In the genomic region with DNA sequence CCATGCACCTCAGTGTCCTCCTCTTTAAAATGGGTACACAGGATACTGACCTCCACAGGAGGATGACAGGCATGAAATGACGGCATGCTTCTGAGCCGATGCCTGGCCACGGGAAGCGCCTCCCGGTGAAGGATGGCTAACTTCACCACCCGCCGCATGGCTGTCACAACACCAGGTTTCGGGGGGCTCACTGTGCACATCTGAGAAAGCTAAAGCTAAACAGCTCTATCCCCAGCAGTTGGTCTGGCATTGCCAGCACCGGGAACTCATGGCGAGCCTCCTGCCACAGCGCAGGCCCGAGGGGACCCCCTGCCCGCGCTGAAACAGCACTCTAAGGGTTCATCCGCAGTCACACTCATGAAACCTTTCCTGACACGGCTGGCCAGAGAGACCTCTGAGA, we compare ENCODE assay signal across 20 cellular contexts. TPM values are rescaled to one million over a fixed set of nuclear protein-coding genes. Genes with fewer than 3 reads are reported as not detected.
DNase-seq lines count a peak whose midpoint lies in the region; ATAC-seq, FAIRE-seq and TF ChIP-seq lines count a peak whose summit lies in the region.
"Had no signal": no experiment of that assay in that cellular context is flagged by ENCODE, and none has a peak within 500 bp of the region (broad histone marks: within the 10 kb centered on the region; RNA-seq: fewer than 3 reads in every experiment).

No MANE protein-coding gene starts in this region.

- FAIRE-seq in D721Med (lab: Jason Lieb, UNC), result no peak
- FAIRE-seq: G401.6, GM12878 had no signal

- TF ChIP-seq CTCF in WTC11 (IDR thresholded peaks at IDR 0.05), result no peak
- TF ChIP-seq CTCF in D721Med (IDR thresholded peaks at IDR 0.05; ENCODE audit: insufficient read depth, missing control alignments), result no peak

- ATAC-seq in Right ventricle myocardium inferior, result no peak
- ATAC-seq in Right ventricle myocardium superior (ENCODE audit: poor library complexity), result no peak
- no peak for ATAC-seq in WTC11
- no peak for ATAC-seq in GM19351 (IDR thresholded peaks at IDR 0.05; ENCODE audit: unreplicated experiment)
- ATAC-seq in activated naive CD4-positive, alpha-beta T cell treated with anti-CD3 and anti-CD28 coated beads, Interleukin-2, amount 50 U/mL, for 72 hours, result no peak
- ATAC-seq: GM12878, PC-3 had no signal

- intact Hi-C loops in Right ventricle myocardium inferior (cut with DNase I) (loop anchor here (5.0 kb wide), 1 partner anchor 464 kb away; no protein-coding TSS in a partner anchor), Right ventricle myocardium superior (cut with DNase I) (loop anchor here (5.0 kb wide), 1 partner anchor 464 kb away; no protein-coding TSS in a partner anchor), posterior vena cava (cut with DNase I) (no loop called here)

- CTCF ChIA-PET in WTC11 (lab: Charles Lee), result interaction anchor here (0.6 to 3.9 kb wide), 5 partner anchors 10 to 266 kb away, joined by 3 to 19 read pairs (median 5); no protein-coding TSS in a partner anchor

- no peak overlapping the region for H3K27ac Mint-ChIP-seq in WTC11
- H3K27ac Mint-ChIP-seq in activated naive CD4-positive, alpha-beta T cell treated with anti-CD3 and anti-CD28 coated beads, Interleukin-2, amount 50 U/mL, for 72 hours, result no peak overlapping the region

- no peaks in the 10 kb centered on the region for H3K27me3 Mint-ChIP-seq in WTC11 (ENCODE audit: low read depth)
- H3K27me3 Mint-ChIP-seq: CD4-positive, alpha-beta T cell had no signal

- H3K9me3 Mint-ChIP-seq in WTC11, result 0 out of 2 replicates have a peak, but pooled peaks cover 3% of the 10 kb centered on the region
- H3K9me3 Mint-ChIP-seq in activated naive CD4-positive, alpha-beta T cell treated with anti-CD3 and anti-CD28 coated beads, Interleukin-2, amount 50 U/mL, for 72 hours, result no peaks in the 10 kb centered on the region
- H3K9me3 Mint-ChIP-seq: CD4-positive, alpha-beta T cell had no signal

- peaks cover 13% of the 10 kb centered on the region for H3K4me1 Mint-ChIP-seq in WTC11

- POLR2A ChIA-PET in WTC11 (lab: Charles Lee), result no interaction called here

- peaks cover 17% of the 10 kb centered on the region for H3K36me3 Mint-ChIP-seq in WTC11
- H3K36me3 Mint-ChIP-seq in activated naive CD4-positive, alpha-beta T cell treated with anti-CD3 and anti-CD28 coated beads, Interleukin-2, amount 50 U/mL, for 72 hours, result peaks cover 0 to 18% of the 10 kb centered on the region in 2 donors

- DNase-seq in Right ventricle myocardium inferior (ENCODE audit: missing footprints), result peak; percentile 68
- DNase-seq in Right ventricle myocardium superior, result no peak
- DNase-seq in WTC11 (ENCODE audit: low spot score), result peak; percentile 5
- DNase-seq in posterior vena cava (ENCODE audit: low spot score), result peak; percentile 58
- no peak for DNase-seq in D721Med (ENCODE audit: insufficient read length, low spot score)
- DNase-seq in activated naive CD4-positive, alpha-beta T cell treated with anti-CD3 and anti-CD28 coated beads, Interleukin-2, amount 50 U/mL, for 72 hours (ENCODE audit: low spot score in 2 of 2), result no peak
- DNase-seq: 8988T, ACHN, DMS53, GOT3, HCEC 1CT, NCI-H2029, NCI-H446, NCI-H524 treated with DMSO at 0.1 percent for 48 hours, NCI-H774, PC-3 had no signal

- H3K4me3 Mint-ChIP-seq in WTC11, result no peak overlapping the region
- H3K4me3 Mint-ChIP-seq: CD4-positive, alpha-beta T cell had no signal

TF ChIP-seq in WTC11, 78 proteins besides CTCF, POLR2A, EP300 and RAD21:
- TF ChIP-seq HMGA2 (CRISPR knock-in tag; IDR thresholded peaks at IDR 0.05) (no peak), TEAD1 (CRISPR knock-in tag; IDR thresholded peaks at IDR 0.05) (no peak), ZNF219 (CRISPR knock-in tag; IDR thresholded peaks at IDR 0.05; ENCODE audit: borderline replicate concordance) (no peak)
- TF ChIP-seq, protein P1, sequence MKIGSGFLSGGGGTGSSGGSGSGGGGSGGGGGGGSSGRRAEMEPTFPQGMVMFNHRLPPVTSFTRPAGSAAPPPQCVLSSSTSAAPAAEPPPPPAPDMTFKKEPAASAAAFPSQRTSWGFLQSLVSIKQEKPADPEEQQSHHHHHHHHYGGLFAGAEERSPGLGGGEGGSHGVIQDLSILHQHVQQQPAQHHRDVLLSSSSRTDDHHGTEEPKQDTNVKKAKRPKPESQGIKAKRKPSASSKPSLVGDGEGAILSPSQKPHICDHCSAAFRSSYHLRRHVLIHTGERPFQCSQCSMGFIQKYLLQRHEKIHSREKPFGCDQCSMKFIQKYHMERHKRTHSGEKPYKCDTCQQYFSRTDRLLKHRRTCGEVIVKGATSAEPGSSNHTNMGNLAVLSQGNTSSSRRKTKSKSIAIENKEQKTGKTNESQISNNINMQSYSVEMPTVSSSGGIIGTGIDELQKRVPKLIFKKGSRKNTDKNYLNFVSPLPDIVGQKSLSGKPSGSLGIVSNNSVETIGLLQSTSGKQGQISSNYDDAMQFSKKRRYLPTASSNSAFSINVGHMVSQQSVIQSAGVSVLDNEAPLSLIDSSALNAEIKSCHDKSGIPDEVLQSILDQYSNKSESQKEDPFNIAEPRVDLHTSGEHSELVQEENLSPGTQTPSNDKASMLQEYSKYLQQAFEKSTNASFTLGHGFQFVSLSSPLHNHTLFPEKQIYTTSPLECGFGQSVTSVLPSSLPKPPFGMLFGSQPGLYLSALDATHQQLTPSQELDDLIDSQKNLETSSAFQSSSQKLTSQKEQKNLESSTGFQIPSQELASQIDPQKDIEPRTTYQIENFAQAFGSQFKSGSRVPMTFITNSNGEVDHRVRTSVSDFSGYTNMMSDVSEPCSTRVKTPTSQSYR (CRISPR knock-in tag; IDR thresholded peaks at IDR 0.05), result no peak
TF ChIP-seq in WTC11: peak in this region for 0.

RNA-seq across cellular contexts. Expression of a gene that starts 16.0 kb away (rescaled TPM):
- total RNA-seq in Right ventricle myocardium inferior (4.8 TPM), Right ventricle myocardium superior (4.3 TPM), WTC11 (2021) (10.6 to 16.8 TPM (median 12.0 TPM) in 3 replicates), posterior vena cava (1 to 10 TPM; 6.9 to 7.7 TPM)
- 10 to 100 TPM in 1 of 2 donors, 1 to 10 TPM in 1; 10.0 to 22.5 TPM for total RNA-seq in activated naive CD4-positive, alpha-beta T cell treated with anti-CD3 and anti-CD28 coated beads, Interleukin-2, amount 50 U/mL, for 72 hours

Comparison
In these comparisons a context has a peak if more than half of its experiments do, and no peak if none do; other contexts are left out.
1. DNase-seq: peak in Right ventricle myocardium inferior (single experiment), WTC11 (single experiment) and posterior vena cava (single experiment); none in Right ventricle myocardium superior (single experiment), D721Med (single experiment) and activated naive CD4-positive, alpha-beta T cell treated with anti-CD3 and anti-CD28 coated beads, Interleukin-2, amount 50 U/mL, for 72 hours (0 of 2).
2. intact Hi-C loops: an anchor here in Right ventricle myocardium inferior (5.0 kb wide) and Right ventricle myocardium superior (5.0 kb wide); none called in posterior vena cava.